ENCODE assay signal across 8 cellular contexts in genomic region chr19:48363810-48364563, GRCh38. TPM values are rescaled to one million over a fixed set of nuclear protein-coding genes. Genes with fewer than 3 reads are reported as not detected.
A peak's percentile ranks its signal among the peaks of the same experiment; 100 is the strongest.
DNase-seq lines count a peak whose midpoint lies in the region; ATAC-seq and TF ChIP-seq lines count a peak whose summit lies in the region.

SYNGR4 (plus strand) TSS chr19:48364367; CDS start chr19:48365843, 1,476 bp downstream.
TMEM143 (minus strand) TSS chr19:48363940; CDS start chr19:48363920, 20 bp downstream.

- H3K14ac ChIP-seq in IMR-90 (replicated peaks; ENCODE audit: low read depth, low read length): peak within 1 kb of the TSS; percentile 95

- peak within 1 kb of the TSS; percentile 79 for H3K4me2 ChIP-seq in IMR-90 (ENCODE audit: low read depth, low read length)
- H3K4me2 ChIP-seq in OCI-LY7 (ENCODE audit: low read length): peak within 1 kb of the TSS; percentile 95

- POLR2A ChIA-PET in IMR-90 (lab: Charles Lee; ENCODE audit: unreplicated experiment): interaction anchor here (0.6 kb wide), 1 partner anchor 31 kb away, joined by 3 read pairs; no protein-coding TSS in a partner anchor
- POLR2A ChIA-PET in OCI-LY7 (lab: Charles Lee): interaction anchor here (0.5 to 2.4 kb wide), 7 partner anchors 28 to 230 kb away, joined by 3 to 16 read pairs (median 4); partner anchors contain the start of gene KDELR1

- peak within 1 kb of the TSS; percentile 45 for H3K23ac ChIP-seq in IMR-90 (ENCODE audit: low read depth, low read length)

- peaks cover 0 to 7% of the 10 kb centered on the region in 2 experiments; a peak in 1 of 4 replicates for H3K79me1 ChIP-seq in IMR-90 (ENCODE audit: low read depth in 1 of 2, low read length in 2 of 2)

- H3K9me1 ChIP-seq in IMR-90 (ENCODE audit: insufficient read depth, low read length): no peaks in the 10 kb centered on the region; the same call in 1 of the 2 replicates

- peak; percentile 39; the same call in 1 of the 2 replicates for TF ChIP-seq POLR2A in IMR-90 (IDR thresholded peaks at IDR 0.05; ENCODE audit: low read depth, low read length)

- H3K4ac ChIP-seq in IMR-90 (ENCODE audit: low read depth, low read length): peak within 1 kb of the TSS; percentile 89

- CTCF ChIA-PET in IMR-90 (lab: Yijun Ruan, JAX): interaction anchor here (0.5 to 0.8 kb wide), 3 partner anchors 9 to 39 kb away, joined by 3 to 4 read pairs (median 3); partner anchors contain the start of gene KDELR1
- CTCF ChIA-PET in OCI-LY7 (lab: Charles Lee; ENCODE audit: unreplicated experiment): interaction anchor here (0.6 to 0.8 kb wide), 2 partner anchors 9 to 169 kb away, joined by 4 to 6 read pairs; no protein-coding TSS in a partner anchor

- peak within 1 kb of the TSS; percentile 96 for H2AK9ac ChIP-seq in IMR-90 (replicated peaks; ENCODE audit: low read depth, low read length, poor library complexity)

- no peak for TF ChIP-seq RAD21 in IMR-90 (IDR thresholded peaks at IDR 0.05; ENCODE audit: low read length)

- H3K79me2 ChIP-seq in OCI-LY7 (ENCODE audit: insufficient read depth, low read depth, low read length): 0 out of 2 replicates have a peak, but pooled peaks cover 3% of the 10 kb centered on the region

- H4K20me1 ChIP-seq in IMR-90 (ENCODE audit: insufficient read depth, low read length) (no peaks in the 10 kb centered on the region), OCI-LY7 (ENCODE audit: insufficient read depth, low read length) (no peaks in the 10 kb centered on the region)

- peak within 1 kb of the TSS; percentile 69 for H2BK5ac ChIP-seq in IMR-90 (ENCODE audit: low read depth, low read length, poor library complexity, severe bottlenecking)

- dilution Hi-C loops in IMR-90 (cut with HindIII; ENCODE audit: low sequenced_read_pairs, unreplicated experiment): no loop called here

- H2AFZ ChIP-seq in IMR-90 (replicated peaks; ENCODE audit: low read length, poor library complexity) (peak within 1 kb of the TSS; percentile 97), OCI-LY7 (ENCODE audit: low read length) (peak within 1 kb of the TSS; percentile 76)

- peak; percentile 93 for DNase-seq in DMS114 treated with DMSO at 0.1 percent for 48 hours (lab: John Stamatoyannopoulos, UW; ENCODE audit: unreplicated experiment)
- DNase-seq in IMR-90: peak; percentile 99
- peak; percentile 100 for DNase-seq in OCI-LY7 (ENCODE audit: low spot score)
- DNase-seq in activated T-cell treated with anti-CD3 and anti-CD28 coated beads for 4 hours: peak; percentile 92
- DNase-seq in epidermal melanocyte (ENCODE audit: insufficient read length, low spot score): peak; percentile 98
- peak; percentile 100 for DNase-seq in midbrain (lab: John Stamatoyannopoulos, UW)
- DNase-seq in stimulated activated CD8-positive, alpha-beta memory T cell treated with anti-CD3 and anti-CD28 coated beads, Interleukin-15, amount 100 ng/mL, for 48 hours (ENCODE audit: low read depth in 2 of 2): peak; percentile 97 to 98

- peak within 1 kb of the TSS; percentile 95 to 99 for H4K8ac ChIP-seq in IMR-90 (ENCODE audit: low read depth in 2 of 2, low read length in 2 of 2)

- H2AK5ac ChIP-seq in IMR-90 (ENCODE audit: low read depth, low read length): peak within 1 kb of the TSS; percentile 97

- BruUV-seq in IMR-90 (replicated peaks; lab: Mats Ljungman, UMichigan) (no TSS peak), OCI-LY7 (replicated peaks; lab: Mats Ljungman, UMichigan) (no TSS peak)

- 0% methylated on average over 9 of the region's 57 CpGs; no CpG with 5 or more reads in 1 of the 2 experiments for WGBS in IMR-90 (ENCODE audit: extremely low coverage in 2 of 2, insufficient read length in 1 of 2), 2 experiments

- peak; percentile 79 for ATAC-seq in GM21529 (IDR thresholded peaks at IDR 0.05; ENCODE audit: unreplicated experiment)
- peak; percentile 96 for ATAC-seq in IMR-90 (ENCODE audit: low read depth)

- intact Hi-C loops in IMR-90 (cut with micrococcal nuclease) (no loop called here), OCI-LY7 (cut with micrococcal nuclease; ENCODE audit: unreplicated experiment) (no loop called here)

- peak within 1 kb of the TSS; percentile 31; the same call in 2 of the 3 replicates for H2BK15ac ChIP-seq in IMR-90 (ENCODE audit: low read depth, low read length)

- in situ Hi-C loops in IMR-90 (cut with MboI; ENCODE audit: low sequenced_read_pairs): no loop called here

- peak within 1 kb of the TSS; percentile 76 for H4K5ac ChIP-seq in IMR-90 (ENCODE audit: low read depth, low read length)

- no peaks in the 10 kb centered on the region for H3K9me3 ChIP-seq in IMR-90 (ENCODE audit: control insufficient read depth, insufficient read depth, low read length)
- no peaks in the 10 kb centered on the region for H3K9me3 ChIP-seq in OCI-LY7 (ENCODE audit: low read length)

- H3K9me2 ChIP-seq in OCI-LY7 (ENCODE audit: insufficient read depth, low read length): no peaks in the 10 kb centered on the region

- H3K4me3 ChIP-seq in IMR-90 (ENCODE audit: insufficient read depth, low read depth, low read length) (peak within 1 kb of the TSS; percentile 42), OCI-LY7 (ENCODE audit: low read depth, low read length, poor library complexity, severe bottlenecking) (peak within 1 kb of the TSS; percentile 81)

- no peak within 1 kb of the TSS for H2BK20ac ChIP-seq in IMR-90 (ENCODE audit: low read depth, low read length)

- H4K91ac ChIP-seq in IMR-90 (ENCODE audit: insufficient read depth, low read depth, low read length): peak within 1 kb of the TSS; percentile 88

- H3K4me1 ChIP-seq in IMR-90 (ENCODE audit: control insufficient read depth, insufficient read depth, low read length) (no peaks in the 10 kb centered on the region), OCI-LY7 (ENCODE audit: insufficient read depth, low read length, poor library complexity, severe bottlenecking) (peaks cover 16% of the 10 kb centered on the region)

- no peak for TF ChIP-seq CTCF in IMR-90 (conservative IDR thresholded peaks at IDR 0.05; ENCODE audit: low read depth, low read length)
- no peak for TF ChIP-seq CTCF in OCI-LY7 (conservative IDR thresholded peaks at IDR 0.05; ENCODE audit: low read length)

- H3K36me3 ChIP-seq in IMR-90 (ENCODE audit: control insufficient read depth, insufficient read depth, low read length) (no peaks in the 10 kb centered on the region), OCI-LY7 (ENCODE audit: insufficient read depth, low read length) (peaks cover 5% of the 10 kb centered on the region; the same call in 1 of the 2 replicates)

- no peaks in the 10 kb centered on the region for H3K27me3 ChIP-seq in IMR-90 (ENCODE audit: control insufficient read depth, insufficient read depth, low read length)

- peak within 1 kb of the TSS; percentile 10; the same call in 1 of the 2 replicates for H2BK120ac ChIP-seq in IMR-90 (ENCODE audit: low read depth, low read length)

- peak within 1 kb of the TSS; percentile 8 for H3K18ac ChIP-seq in IMR-90 (ENCODE audit: low read depth, low read length)

- peak within 1 kb of the TSS; percentile 67 for H3K9ac ChIP-seq in IMR-90 (ENCODE audit: low read depth, low read length)

- peak within 1 kb of the TSS; percentile 77 for H3K56ac ChIP-seq in IMR-90 (ENCODE audit: extremely low read depth, insufficient read depth, low read length)

- H3K27ac ChIP-seq in IMR-90 (ENCODE audit: insufficient read depth, low read length) (peak within 1 kb of the TSS; percentile 64), OCI-LY7 (ENCODE audit: low read depth, low read length, poor library complexity, severe bottlenecking) (peak within 1 kb of the TSS; percentile 82)

TF ChIP-seq in IMR-90, 13 proteins besides CTCF, POLR2A, EP300 and RAD21 (continues in another document):
- no peak for TF ChIP-seq USF2 (IDR thresholded peaks at IDR 0.05; ENCODE audit: low read depth, low read length)
- TF ChIP-seq RCOR1 (IDR thresholded peaks at IDR 0.05; ENCODE audit: insufficient replicate concordance, low read length): no peak
- TF ChIP-seq MXI1 (IDR thresholded peaks at IDR 0.05; ENCODE audit: borderline replicate concordance, low read depth, low read length): peak; percentile 64; the same call in 1 of the 2 replicates
- no peak for TF ChIP-seq ELK1 (IDR thresholded peaks at IDR 0.05; ENCODE audit: borderline replicate concordance, low read depth, low read length)
- peak; percentile 95; the same call in 1 of the 2 replicates for TF ChIP-seq MAZ (IDR thresholded peaks at IDR 0.05; ENCODE audit: borderline replicate concordance, low read depth, low read length)
- TF ChIP-seq MAFK (IDR thresholded peaks at IDR 0.05; ENCODE audit: low read depth, low read length): peak; percentile 23; the same call in 1 of the 2 replicates
- no peak for TF ChIP-seq CEBPB (IDR thresholded peaks at IDR 0.05; ENCODE audit: low read depth, low read length)
- TF ChIP-seq FOS (IDR thresholded peaks at IDR 0.05; ENCODE audit: low read depth, low read length): no peak
- peak; percentile 87 for TF ChIP-seq BHLHE40 (IDR thresholded peaks at IDR 0.05; ENCODE audit: low read depth, low read length)
- TF ChIP-seq NFE2L2 (IDR thresholded peaks at IDR 0.05; ENCODE audit: low read depth, low read length): no peak

RNA-seq across cellular contexts. Expression of gene SYNGR4, which starts in this region (rescaled TPM):
- total RNA-seq in IMR-90 (2012; rRNA removed): not detected in 2 replicates
- not detected in 2 replicates for polyA plus RNA-seq in IMR-90 (2012; rRNA removed)
- polyA plus RNA-seq in IMR-90 (2012; cell fraction: cytosol; rRNA removed): 0.08 TPM in 1 of 2 replicates, not detected in the other
- not detected in 2 replicates for polyA plus RNA-seq in IMR-90 (2012; cell fraction: nucleus; rRNA removed; ENCODE audit: low replicate concordance)
- total RNA-seq in OCI-LY7 (2014; rRNA removed; shearing (Covaris generic)): 0.38 and 0.51 TPM in 2 replicates
- 1.0 and 1.2 TPM in 2 replicates for total RNA-seq in OCI-LY7 (2022)

RNA-seq across cellular contexts. Expression of gene TMEM143, which starts in this region (rescaled TPM):
- total RNA-seq in IMR-90 (2012; rRNA removed) (1.1 and 1.3 TPM in 2 replicates), OCI-LY7 (2022) (31.4 and 37.9 TPM in 2 replicates)
- 7.6 and 8.6 TPM in 2 replicates for polyA plus RNA-seq in IMR-90 (2012; rRNA removed)
- 4.5 and 6.5 TPM in 2 replicates for polyA plus RNA-seq in IMR-90 (2012; cell fraction: cytosol; rRNA removed)
- polyA plus RNA-seq in IMR-90 (2012; cell fraction: nucleus; rRNA removed; ENCODE audit: low replicate concordance): 39.2 and 52.3 TPM in 2 replicates
- 18.2 and 31.1 TPM in 2 replicates for total RNA-seq in OCI-LY7 (2014; rRNA removed; shearing (Covaris generic))

Comparison
In these comparisons a context has a peak if more than half of its experiments do, and no peak if none do; other contexts are left out.
1. Peak in every context shown above with its lines: DNase-seq, ATAC-seq, H3K4me3 ChIP-seq and H3K27ac ChIP-seq.